In the genomic region with DNA sequence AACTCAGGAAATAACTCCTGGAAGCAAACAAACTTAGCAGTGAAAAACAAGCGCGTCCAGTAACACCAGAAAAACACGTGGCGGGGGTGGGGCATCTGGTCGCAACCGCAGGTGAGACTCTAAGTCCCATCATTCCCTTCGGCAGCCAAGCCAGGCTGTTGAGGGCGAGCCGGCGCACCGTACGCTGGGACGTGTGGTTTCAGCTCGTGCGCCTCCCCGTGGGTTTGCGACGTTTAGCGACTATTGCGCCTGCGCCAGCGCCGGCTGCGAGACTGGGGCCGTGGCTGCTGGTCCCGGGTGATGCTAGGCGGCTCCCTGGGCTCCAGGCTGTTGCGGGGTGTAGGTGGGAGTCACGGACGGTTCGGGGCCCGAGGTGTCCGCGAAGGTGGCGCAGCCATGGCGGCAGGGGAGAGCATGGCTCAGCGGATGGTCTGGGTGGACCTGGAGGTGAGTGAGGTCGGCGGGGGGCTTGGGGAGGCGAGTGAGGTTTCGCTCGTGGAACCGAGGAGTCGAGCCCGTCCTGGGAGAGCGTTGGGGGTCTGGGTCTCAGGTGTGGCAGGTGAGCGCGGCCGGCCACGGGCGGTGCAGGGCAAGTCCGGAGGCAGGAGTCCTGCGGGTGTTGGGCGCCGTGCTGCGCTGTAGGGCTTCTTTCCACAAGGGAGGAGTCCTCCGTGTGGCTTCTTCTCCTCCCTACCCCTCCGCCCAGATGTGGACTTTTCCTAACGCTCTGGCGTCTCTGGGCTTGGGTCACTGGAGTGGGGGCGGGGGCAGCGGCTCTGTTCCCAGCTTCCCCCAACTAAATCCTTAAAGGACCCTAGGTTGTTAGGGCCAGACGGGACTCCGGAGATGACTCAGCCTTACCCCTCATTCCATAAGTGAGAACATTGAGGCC, we compare ENCODE assay signal across 1 cellular context.
A peak's percentile ranks its signal among the peaks of the same experiment; 100 is the strongest.
TF ChIP-seq lines count a peak whose summit lies in the region.

A gene (plus strand): TSS at position 239 of the 892 bp plus-strand sequence. CDS start 62 bp downstream, at position 301.

TF ChIP-seq in HepG2, 621 proteins besides CTCF, POLR2A, EP300 and RAD21 (continued from another document and continues in another):
- TF ChIP-seq CHCHD3 (CRISPR knock-in tag; IDR thresholded peaks at IDR 0.05) (0 out of 2 replicates have a peak, but pooled peaks have one; percentile 59), ZNF3 (CRISPR knock-in tag; IDR thresholded peaks at IDR 0.05) (no peak), ZSCAN31 (CRISPR knock-in tag; IDR thresholded peaks at IDR 0.05; ENCODE audit: low read depth) (peak; percentile 86), TBX2 (CRISPR knock-in tag; IDR thresholded peaks at IDR 0.05; ENCODE audit: borderline replicate concordance) (peak; percentile 62; the same call in 1 of the 2 replicates), TCF7L2 (IDR thresholded peaks at IDR 0.05; ENCODE audit: low read depth, low read length) (no peak), SOX6 (IDR thresholded peaks at IDR 0.05) (no peak), SOX6 (CRISPR knock-in tag; IDR thresholded peaks at IDR 0.05) (peak; percentile 25; the same call in 1 of the 2 replicates), NFIB (CRISPR knock-in tag; IDR thresholded peaks at IDR 0.05; ENCODE audit: borderline replicate concordance) (no peak), ZNF788 (CRISPR knock-in tag; IDR thresholded peaks at IDR 0.05; ENCODE audit: borderline replicate concordance) (peak; percentile 88; the same call in 1 of the 2 replicates), KDM2A (CRISPR knock-in tag; IDR thresholded peaks at IDR 0.05; ENCODE audit: borderline replicate concordance, low read depth) (peak; percentile 81), ZNF724P (CRISPR knock-in tag; IDR thresholded peaks at IDR 0.05; ENCODE audit: borderline replicate concordance) (no peak), CBX1 (IDR thresholded peaks at IDR 0.05; ENCODE audit: low read depth) (peak; percentile 39), ZMYM4 (CRISPR knock-in tag; IDR thresholded peaks at IDR 0.05) (peak; percentile 49; the same call in 1 of the 2 replicates), HOXA9 (CRISPR knock-in tag; IDR thresholded peaks at IDR 0.05; ENCODE audit: borderline replicate concordance) (no peak), BCL6 (CRISPR knock-in tag; IDR thresholded peaks at IDR 0.05) (no peak), NFATC3 (CRISPR knock-in tag; IDR thresholded peaks at IDR 0.05) (no peak), ZMYM2 (CRISPR knock-in tag; IDR thresholded peaks at IDR 0.05) (peak; percentile 80), SOX13 (IDR thresholded peaks at IDR 0.05) (no peak), SOX13 (CRISPR knock-in tag; conservative IDR thresholded peaks at IDR 0.05 in 1 of 2, IDR thresholded peaks at IDR 0.05 in 1 of 2) (peak in 1 of 2 experiments; percentile 40; a peak in 2 of 4 replicates), IKZF4 (CRISPR knock-in tag; IDR thresholded peaks at IDR 0.05; ENCODE audit: borderline replicate concordance, low read depth, not compliant biosample characterization) (peak; percentile 32), ZNF441 (CRISPR knock-in tag; IDR thresholded peaks at IDR 0.05; ENCODE audit: borderline replicate concordance) (no peak), ZNF558 (CRISPR knock-in tag; IDR thresholded peaks at IDR 0.05; ENCODE audit: borderline replicate concordance) (no peak), ZNF615 (CRISPR knock-in tag; IDR thresholded peaks at IDR 0.05; ENCODE audit: borderline replicate concordance) (no peak), SAFB2 (CRISPR knock-in tag; IDR thresholded peaks at IDR 0.05; ENCODE audit: borderline replicate concordance, low read depth) (peak; percentile 80; the same call in 1 of the 2 replicates), ZNF556 (CRISPR knock-in tag; IDR thresholded peaks at IDR 0.05; ENCODE audit: borderline replicate concordance) (0 out of 2 replicates have a peak, but pooled peaks have one; percentile 70), ZNF563 (CRISPR knock-in tag; IDR thresholded peaks at IDR 0.05) (0 out of 2 replicates have a peak, but pooled peaks have one; percentile 12), ZNF264 (CRISPR knock-in tag; IDR thresholded peaks at IDR 0.05) (peak; percentile 49; the same call in 1 of the 2 replicates), THAP11 (CRISPR knock-in tag; IDR thresholded peaks at IDR 0.05) (peak; percentile 98), ZNF33B (CRISPR knock-in tag; IDR thresholded peaks at IDR 0.05) (no peak), NFIC (IDR thresholded peaks at IDR 0.05; ENCODE audit: low read length) (no peak), POLR2AphosphoS5 (IDR thresholded peaks at IDR 0.05; ENCODE audit: low read depth, low read length) (peak; percentile 78)
- TF ChIP-seq, protein P1, sequence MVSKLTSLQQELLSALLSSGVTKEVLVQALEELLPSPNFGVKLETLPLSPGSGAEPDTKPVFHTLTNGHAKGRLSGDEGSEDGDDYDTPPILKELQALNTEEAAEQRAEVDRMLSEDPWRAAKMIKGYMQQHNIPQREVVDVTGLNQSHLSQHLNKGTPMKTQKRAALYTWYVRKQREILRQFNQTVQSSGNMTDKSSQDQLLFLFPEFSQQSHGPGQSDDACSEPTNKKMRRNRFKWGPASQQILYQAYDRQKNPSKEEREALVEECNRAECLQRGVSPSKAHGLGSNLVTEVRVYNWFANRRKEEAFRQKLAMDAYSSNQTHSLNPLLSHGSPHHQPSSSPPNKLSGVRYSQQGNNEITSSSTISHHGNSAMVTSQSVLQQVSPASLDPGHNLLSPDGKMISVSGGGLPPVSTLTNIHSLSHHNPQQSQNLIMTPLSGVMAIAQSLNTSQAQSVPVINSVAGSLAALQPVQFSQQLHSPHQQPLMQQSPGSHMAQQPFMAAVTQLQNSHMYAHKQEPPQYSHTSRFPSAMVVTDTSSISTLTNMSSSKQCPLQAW (CRISPR knock-in tag; IDR thresholded peaks at IDR 0.05): peak; percentile 65
- TF ChIP-seq, protein P2, sequence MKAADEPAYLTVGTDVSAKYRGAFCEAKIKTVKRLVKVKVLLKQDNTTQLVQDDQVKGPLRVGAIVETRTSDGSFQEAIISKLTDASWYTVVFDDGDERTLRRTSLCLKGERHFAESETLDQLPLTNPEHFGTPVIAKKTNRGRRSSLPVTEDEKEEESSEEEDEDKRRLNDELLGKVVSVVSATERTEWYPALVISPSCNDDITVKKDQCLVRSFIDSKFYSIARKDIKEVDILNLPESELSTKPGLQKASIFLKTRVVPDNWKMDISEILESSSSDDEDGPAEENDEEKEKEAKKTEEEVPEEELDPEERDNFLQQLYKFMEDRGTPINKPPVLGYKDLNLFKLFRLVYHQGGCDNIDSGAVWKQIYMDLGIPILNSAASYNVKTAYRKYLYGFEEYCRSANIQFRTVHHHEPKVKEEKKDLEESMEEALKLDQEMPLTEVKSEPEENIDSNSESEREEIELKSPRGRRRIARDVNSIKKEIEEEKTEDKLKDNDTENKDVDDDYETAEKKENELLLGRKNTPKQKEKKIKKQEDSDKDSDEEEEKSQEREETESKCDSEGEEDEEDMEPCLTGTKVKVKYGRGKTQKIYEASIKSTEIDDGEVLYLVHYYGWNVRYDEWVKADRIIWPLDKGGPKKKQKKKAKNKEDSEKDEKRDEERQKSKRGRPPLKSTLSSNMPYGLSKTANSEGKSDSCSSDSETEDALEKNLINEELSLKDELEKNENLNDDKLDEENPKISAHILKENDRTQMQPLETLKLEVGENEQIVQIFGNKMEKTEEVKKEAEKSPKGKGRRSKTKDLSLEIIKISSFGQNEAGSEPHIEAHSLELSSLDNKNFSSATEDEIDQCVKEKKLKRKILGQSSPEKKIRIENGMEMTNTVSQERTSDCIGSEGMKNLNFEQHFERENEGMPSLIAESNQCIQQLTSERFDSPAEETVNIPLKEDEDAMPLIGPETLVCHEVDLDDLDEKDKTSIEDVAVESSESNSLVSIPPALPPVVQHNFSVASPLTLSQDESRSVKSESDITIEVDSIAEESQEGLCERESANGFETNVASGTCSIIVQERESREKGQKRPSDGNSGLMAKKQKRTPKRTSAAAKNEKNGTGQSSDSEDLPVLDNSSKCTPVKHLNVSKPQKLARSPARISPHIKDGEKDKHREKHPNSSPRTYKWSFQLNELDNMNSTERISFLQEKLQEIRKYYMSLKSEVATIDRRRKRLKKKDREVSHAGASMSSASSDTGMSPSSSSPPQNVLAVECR (CRISPR knock-in tag; IDR thresholded peaks at IDR 0.05; ENCODE audit: borderline replicate concordance): peak; percentile 89
- TF ChIP-seq, protein P3, sequence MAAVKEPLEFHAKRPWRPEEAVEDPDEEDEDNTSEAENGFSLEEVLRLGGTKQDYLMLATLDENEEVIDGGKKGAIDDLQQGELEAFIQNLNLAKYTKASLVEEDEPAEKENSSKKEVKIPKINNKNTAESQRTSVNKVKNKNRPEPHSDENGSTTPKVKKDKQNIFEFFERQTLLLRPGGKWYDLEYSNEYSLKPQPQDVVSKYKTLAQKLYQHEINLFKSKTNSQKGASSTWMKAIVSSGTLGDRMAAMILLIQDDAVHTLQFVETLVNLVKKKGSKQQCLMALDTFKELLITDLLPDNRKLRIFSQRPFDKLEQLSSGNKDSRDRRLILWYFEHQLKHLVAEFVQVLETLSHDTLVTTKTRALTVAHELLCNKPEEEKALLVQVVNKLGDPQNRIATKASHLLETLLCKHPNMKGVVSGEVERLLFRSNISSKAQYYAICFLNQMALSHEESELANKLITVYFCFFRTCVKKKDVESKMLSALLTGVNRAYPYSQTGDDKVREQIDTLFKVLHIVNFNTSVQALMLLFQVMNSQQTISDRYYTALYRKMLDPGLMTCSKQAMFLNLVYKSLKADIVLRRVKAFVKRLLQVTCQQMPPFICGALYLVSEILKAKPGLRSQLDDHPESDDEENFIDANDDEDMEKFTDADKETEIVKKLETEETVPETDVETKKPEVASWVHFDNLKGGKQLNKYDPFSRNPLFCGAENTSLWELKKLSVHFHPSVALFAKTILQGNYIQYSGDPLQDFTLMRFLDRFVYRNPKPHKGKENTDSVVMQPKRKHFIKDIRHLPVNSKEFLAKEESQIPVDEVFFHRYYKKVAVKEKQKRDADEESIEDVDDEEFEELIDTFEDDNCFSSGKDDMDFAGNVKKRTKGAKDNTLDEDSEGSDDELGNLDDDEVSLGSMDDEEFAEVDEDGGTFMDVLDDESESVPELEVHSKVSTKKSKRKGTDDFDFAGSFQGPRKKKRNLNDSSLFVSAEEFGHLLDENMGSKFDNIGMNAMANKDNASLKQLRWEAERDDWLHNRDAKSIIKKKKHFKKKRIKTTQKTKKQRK (IDR thresholded peaks at IDR 0.05; ENCODE audit: low read length): no peak
- TF ChIP-seq, protein P4, sequence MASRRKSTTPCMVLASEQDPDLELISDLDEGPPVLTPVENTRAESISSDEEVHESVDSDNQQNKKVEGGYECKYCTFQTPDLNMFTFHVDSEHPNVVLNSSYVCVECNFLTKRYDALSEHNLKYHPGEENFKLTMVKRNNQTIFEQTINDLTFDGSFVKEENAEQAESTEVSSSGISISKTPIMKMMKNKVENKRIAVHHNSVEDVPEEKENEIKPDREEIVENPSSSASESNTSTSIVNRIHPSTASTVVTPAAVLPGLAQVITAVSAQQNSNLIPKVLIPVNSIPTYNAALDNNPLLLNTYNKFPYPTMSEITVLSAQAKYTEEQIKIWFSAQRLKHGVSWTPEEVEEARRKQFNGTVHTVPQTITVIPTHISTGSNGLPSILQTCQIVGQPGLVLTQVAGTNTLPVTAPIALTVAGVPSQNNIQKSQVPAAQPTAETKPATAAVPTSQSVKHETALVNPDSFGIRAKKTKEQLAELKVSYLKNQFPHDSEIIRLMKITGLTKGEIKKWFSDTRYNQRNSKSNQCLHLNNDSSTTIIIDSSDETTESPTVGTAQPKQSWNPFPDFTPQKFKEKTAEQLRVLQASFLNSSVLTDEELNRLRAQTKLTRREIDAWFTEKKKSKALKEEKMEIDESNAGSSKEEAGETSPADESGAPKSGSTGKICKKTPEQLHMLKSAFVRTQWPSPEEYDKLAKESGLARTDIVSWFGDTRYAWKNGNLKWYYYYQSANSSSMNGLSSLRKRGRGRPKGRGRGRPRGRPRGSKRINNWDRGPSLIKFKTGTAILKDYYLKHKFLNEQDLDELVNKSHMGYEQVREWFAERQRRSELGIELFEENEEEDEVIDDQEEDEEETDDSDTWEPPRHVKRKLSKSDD (CRISPR knock-in tag; IDR thresholded peaks at IDR 0.05; ENCODE audit: low read depth): no peak
- TF ChIP-seq, protein P5, sequence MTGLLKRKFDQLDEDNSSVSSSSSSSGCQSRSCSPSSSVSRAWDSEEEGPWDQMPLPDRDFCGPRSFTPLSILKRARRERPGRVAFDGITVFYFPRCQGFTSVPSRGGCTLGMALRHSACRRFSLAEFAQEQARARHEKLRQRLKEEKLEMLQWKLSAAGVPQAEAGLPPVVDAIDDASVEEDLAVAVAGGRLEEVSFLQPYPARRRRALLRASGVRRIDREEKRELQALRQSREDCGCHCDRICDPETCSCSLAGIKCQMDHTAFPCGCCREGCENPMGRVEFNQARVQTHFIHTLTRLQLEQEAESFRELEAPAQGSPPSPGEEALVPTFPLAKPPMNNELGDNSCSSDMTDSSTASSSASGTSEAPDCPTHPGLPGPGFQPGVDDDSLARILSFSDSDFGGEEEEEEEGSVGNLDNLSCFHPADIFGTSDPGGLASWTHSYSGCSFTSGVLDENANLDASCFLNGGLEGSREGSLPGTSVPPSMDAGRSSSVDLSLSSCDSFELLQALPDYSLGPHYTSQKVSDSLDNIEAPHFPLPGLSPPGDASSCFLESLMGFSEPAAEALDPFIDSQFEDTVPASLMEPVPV (CRISPR knock-in tag; IDR thresholded peaks at IDR 0.05): 0 out of 2 replicates have a peak, but pooled peaks have one; percentile 55
- TF ChIP-seq, protein P6, sequence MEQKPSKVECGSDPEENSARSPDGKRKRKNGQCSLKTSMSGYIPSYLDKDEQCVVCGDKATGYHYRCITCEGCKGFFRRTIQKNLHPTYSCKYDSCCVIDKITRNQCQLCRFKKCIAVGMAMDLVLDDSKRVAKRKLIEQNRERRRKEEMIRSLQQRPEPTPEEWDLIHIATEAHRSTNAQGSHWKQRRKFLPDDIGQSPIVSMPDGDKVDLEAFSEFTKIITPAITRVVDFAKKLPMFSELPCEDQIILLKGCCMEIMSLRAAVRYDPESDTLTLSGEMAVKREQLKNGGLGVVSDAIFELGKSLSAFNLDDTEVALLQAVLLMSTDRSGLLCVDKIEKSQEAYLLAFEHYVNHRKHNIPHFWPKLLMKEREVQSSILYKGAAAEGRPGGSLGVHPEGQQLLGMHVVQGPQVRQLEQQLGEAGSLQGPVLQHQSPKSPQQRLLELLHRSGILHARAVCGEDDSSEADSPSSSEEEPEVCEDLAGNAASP (CRISPR knock-in tag; IDR thresholded peaks at IDR 0.05; ENCODE audit: borderline replicate concordance): peak; percentile 20; the same call in 1 of the 2 replicates
- TF ChIP-seq, protein P7, sequence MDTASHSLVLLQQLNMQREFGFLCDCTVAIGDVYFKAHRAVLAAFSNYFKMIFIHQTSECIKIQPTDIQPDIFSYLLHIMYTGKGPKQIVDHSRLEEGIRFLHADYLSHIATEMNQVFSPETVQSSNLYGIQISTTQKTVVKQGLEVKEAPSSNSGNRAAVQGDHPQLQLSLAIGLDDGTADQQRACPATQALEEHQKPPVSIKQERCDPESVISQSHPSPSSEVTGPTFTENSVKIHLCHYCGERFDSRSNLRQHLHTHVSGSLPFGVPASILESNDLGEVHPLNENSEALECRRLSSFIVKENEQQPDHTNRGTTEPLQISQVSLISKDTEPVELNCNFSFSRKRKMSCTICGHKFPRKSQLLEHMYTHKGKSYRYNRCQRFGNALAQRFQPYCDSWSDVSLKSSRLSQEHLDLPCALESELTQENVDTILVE (CRISPR knock-in tag; IDR thresholded peaks at IDR 0.05): peak; percentile 41; the same call in 1 of the 2 replicates
- TF ChIP-seq, protein P8, sequence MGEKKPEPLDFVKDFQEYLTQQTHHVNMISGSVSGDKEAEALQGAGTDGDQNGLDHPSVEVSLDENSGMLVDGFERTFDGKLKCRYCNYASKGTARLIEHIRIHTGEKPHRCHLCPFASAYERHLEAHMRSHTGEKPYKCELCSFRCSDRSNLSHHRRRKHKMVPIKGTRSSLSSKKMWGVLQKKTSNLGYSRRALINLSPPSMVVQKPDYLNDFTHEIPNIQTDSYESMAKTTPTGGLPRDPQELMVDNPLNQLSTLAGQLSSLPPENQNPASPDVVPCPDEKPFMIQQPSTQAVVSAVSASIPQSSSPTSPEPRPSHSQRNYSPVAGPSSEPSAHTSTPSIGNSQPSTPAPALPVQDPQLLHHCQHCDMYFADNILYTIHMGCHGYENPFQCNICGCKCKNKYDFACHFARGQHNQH (CRISPR knock-in tag; IDR thresholded peaks at IDR 0.05): peak; percentile 23; the same call in 1 of the 2 replicates
